Comparison of ENCODE assay signal across 20 cellular contexts in genomic region chr19:15104003-15104402, GRCh38. TPM values are rescaled to one million over a fixed set of nuclear protein-coding genes. Genes with fewer than 3 reads are reported as not detected.
DNase-seq lines count a peak whose midpoint lies in the region; ATAC-seq and TF ChIP-seq lines count a peak whose summit lies in the region.
"Had no signal": no experiment of that assay in that cellular context is flagged by ENCODE, and none has a peak within 500 bp of the region (broad histone marks: within the 10 kb centered on the region; RNA-seq: fewer than 3 reads in every experiment).

No MANE protein-coding gene starts in this region.

- no peak for DNase-seq in CD4-positive, alpha-beta T cell
- no peak for DNase-seq in type B pancreatic cell (ENCODE audit: extremely low spot score, unreplicated experiment)
- no peak for DNase-seq in stimulated activated CD4-positive, alpha-beta T cell treated with anti-CD3 and anti-CD28 coated beads, Interleukin-12 subunit alpha, Interleukin-12 subunit beta, amount 100 ng/mL, for 4 hours
- DNase-seq in transverse colon = no peak
- no peak for DNase-seq in natural killer cell treated with Interleukin-12 subunit alpha and Interleukin-12 subunit beta and Interleukin-15 and Interleukin-18, amount 100 ng/mL, for 72 hours (ENCODE audit: low spot score)
- DNase-seq: BE2C; C1 segment of cervical spinal cord; Caco-2; Calu3; CD4-positive, CD25-positive, alpha-beta regulatory T cell; CD8-positive, alpha-beta T cell; DMS79 treated with DMSO at 0.1 percent for 48 hours; GF-D8 had no signal

- WGBS in transverse colon (ENCODE audit: low coverage in 1 of 2), 2 donors = 70% methylated on average over 1 of the region's 1 CpG; no CpG with 5 or more reads in 1 of the 2 donors

- CTCF ChIA-PET in CD4-positive, alpha-beta T cell (lab: Charles Lee) = no interaction called here
- CTCF ChIA-PET in HEK293 (lab: Yijun Ruan, JAX) = no interaction called here

- H3K27ac Mint-ChIP-seq in CD4-positive, alpha-beta T cell = no peak overlapping the region
- H3K27ac Mint-ChIP-seq in nephron (no peak overlapping the region), type B pancreatic cell (peak overlapping the region; percentile 17)
- no peak overlapping the region for H3K27ac Mint-ChIP-seq in natural killer cell treated with Interleukin-12 subunit alpha and Interleukin-12 subunit beta and Interleukin-15 and Interleukin-18, amount 100 ng/mL, for 72 hours
- H3K27ac Mint-ChIP-seq: CD14-positive monocyte; CD4-positive, CD25-positive, alpha-beta regulatory T cell; CD8-positive, alpha-beta T cell had no signal

- peaks cover 22% of the 10 kb centered on the region for H3K9me3 ChIP-seq in CD4-positive, alpha-beta T cell (ENCODE audit: control insufficient read depth, low read length)
- H3K9me3 ChIP-seq in HEK293 (ENCODE audit: control insufficient read depth, insufficient read depth, low read depth, low read length) = no peaks in the 10 kb centered on the region; the same call in 1 of the 2 replicates
- peaks cover 0 to 8% of the 10 kb centered on the region in 2 donors for H3K9me3 ChIP-seq in transverse colon

- no peak for TF ChIP-seq CTCF in CD4-positive, alpha-beta T cell (IDR thresholded peaks at IDR 0.05)
- no peak for TF ChIP-seq CTCF in HEK293 (tag by site-specific recombination; IDR thresholded peaks at IDR 0.05)
- TF ChIP-seq CTCF in nephron (IDR thresholded peaks at IDR 0.05; ENCODE audit: unreplicated experiment in 3 of 3) = no peak
- no peak for TF ChIP-seq CTCF in type B pancreatic cell (conservative IDR thresholded peaks at IDR 0.05)
- no peak for TF ChIP-seq CTCF in transverse colon (IDR thresholded peaks at IDR 0.05)

- H3K36me3 Mint-ChIP-seq in CD4-positive, alpha-beta T cell (ENCODE audit: low read depth) = peaks cover 3% of the 10 kb centered on the region
- H3K36me3 Mint-ChIP-seq in nephron (ENCODE audit: low read depth) = peaks cover 8% of the 10 kb centered on the region
- H3K36me3 Mint-ChIP-seq in type B pancreatic cell = no peaks in the 10 kb centered on the region
- peaks cover 16% of the 10 kb centered on the region for H3K36me3 Mint-ChIP-seq in natural killer cell treated with Interleukin-12 subunit alpha and Interleukin-12 subunit beta and Interleukin-15 and Interleukin-18, amount 100 ng/mL, for 72 hours
- H3K36me3 Mint-ChIP-seq: CD8-positive, alpha-beta T cell had no signal

- no peak overlapping the region for H3K27ac ChIP-seq in CD4-positive, alpha-beta T cell (ENCODE audit: low read depth, low read length)
- no peak overlapping the region for H3K27ac ChIP-seq in HEK293 (ENCODE audit: extremely low read depth, low read depth, low read length)
- H3K27ac ChIP-seq in transverse colon = no peak overlapping the region
- H3K27ac ChIP-seq: 22Rv1, A549, BLaER1 had no signal

- ATAC-seq in CD4-positive, alpha-beta T cell (ENCODE audit: poor library complexity) = no peak
- ATAC-seq in natural killer cell treated with Interleukin-12 subunit alpha and Interleukin-12 subunit beta and Interleukin-15 and Interleukin-18, amount 100 ng/mL, for 72 hours = no peak
- ATAC-seq: A549; CD8-positive, alpha-beta T cell had no signal

- intact Hi-C loops in CD4-positive, alpha-beta T cell (cut with DNase I, micrococcal nuclease) = no loop called here
- intact Hi-C loops in transverse colon (cut with DNase I; ENCODE audit: low total_unique reads) = no loop called here

- peaks cover 8% of the 10 kb centered on the region for H3K9me3 Mint-ChIP-seq in CD4-positive, alpha-beta T cell
- H3K9me3 Mint-ChIP-seq in nephron = peaks cover 26% of the 10 kb centered on the region
- H3K9me3 Mint-ChIP-seq in type B pancreatic cell = peaks cover 13% of the 10 kb centered on the region
- peaks cover 10% of the 10 kb centered on the region for H3K9me3 Mint-ChIP-seq in natural killer cell treated with Interleukin-12 subunit alpha and Interleukin-12 subunit beta and Interleukin-15 and Interleukin-18, amount 100 ng/mL, for 72 hours

- H3K27me3 ChIP-seq in CD4-positive, alpha-beta T cell (ENCODE audit: control insufficient read depth, insufficient read depth, low read length) = peaks cover 10% of the 10 kb centered on the region
- H3K27me3 ChIP-seq in transverse colon = peaks cover 26% of the 10 kb centered on the region
- H3K27me3 ChIP-seq: BLaER1 had no signal

- no peak overlapping the region for H3K4me3 ChIP-seq in HEK293 (ENCODE audit: low read depth, low read length)
- H3K4me3 ChIP-seq in transverse colon = no peak overlapping the region
- H3K4me3 ChIP-seq: A549, BLaER1 had no signal

- peaks cover 18% of the 10 kb centered on the region for H3K27me3 Mint-ChIP-seq in CD4-positive, alpha-beta T cell
- H3K27me3 Mint-ChIP-seq in nephron (ENCODE audit: low read depth) (peaks cover 10% of the 10 kb centered on the region), type B pancreatic cell (peaks cover 2% of the 10 kb centered on the region)
- H3K27me3 Mint-ChIP-seq in natural killer cell treated with Interleukin-12 subunit alpha and Interleukin-12 subunit beta and Interleukin-15 and Interleukin-18, amount 100 ng/mL, for 72 hours = peaks cover 23 to 32% of the 10 kb centered on the region in 2 donors

- no peak for TF ChIP-seq EP300 in transverse colon (IDR thresholded peaks at IDR 0.05; ENCODE audit: low read depth)

- POLR2A ChIA-PET in CD4-positive, alpha-beta T cell (lab: Charles Lee) = no interaction called here
- POLR2A ChIA-PET in HEK293 (lab: Yijun Ruan, JAX) = no interaction called here

- no peaks in the 10 kb centered on the region for H3K36me3 ChIP-seq in HEK293 (ENCODE audit: control insufficient read depth in 2 of 2, insufficient read depth in 1 of 2, low read length in 2 of 2)
- no peaks in the 10 kb centered on the region for H3K36me3 ChIP-seq in transverse colon
- H3K36me3 ChIP-seq: BE2C, BLaER1 had no signal

- TF ChIP-seq POLR2A in transverse colon (IDR thresholded peaks at IDR 0.05) = no peak

- in situ Hi-C loops in transverse colon (cut with MboI; ENCODE audit: low pct_ligation_motif_present in 1 of 4, low pct_unique_long_range_greater_than_20kb in 1 of 4, low sequenced_read_pairs in 3 of 4) = loop anchor here in 3 of 4 donors (5.0 kb wide), 1 partner anchor 48 kb away; no protein-coding TSS in a partner anchor

- peaks cover 17% of the 10 kb centered on the region for H3K4me1 Mint-ChIP-seq in CD4-positive, alpha-beta T cell (ENCODE audit: low read depth)
- H3K4me1 Mint-ChIP-seq in nephron (peaks cover 10% of the 10 kb centered on the region), type B pancreatic cell (ENCODE audit: unreplicated experiment) (peaks cover 15% of the 10 kb centered on the region)
- peaks cover 0 to 17% of the 10 kb centered on the region in 2 donors for H3K4me1 Mint-ChIP-seq in natural killer cell treated with Interleukin-12 subunit alpha and Interleukin-12 subunit beta and Interleukin-15 and Interleukin-18, amount 100 ng/mL, for 72 hours (ENCODE audit: low read depth in 2 of 2)

- peak overlapping the region; percentile 2 for H3K4me3 Mint-ChIP-seq in CD4-positive, alpha-beta T cell
- H3K4me3 Mint-ChIP-seq in nephron = peak overlapping the region; percentile 62 to 77 (median 73)
- no peak overlapping the region for H3K4me3 Mint-ChIP-seq in type B pancreatic cell
- no peak overlapping the region for H3K4me3 Mint-ChIP-seq in natural killer cell treated with Interleukin-12 subunit alpha and Interleukin-12 subunit beta and Interleukin-15 and Interleukin-18, amount 100 ng/mL, for 72 hours
- H3K4me3 Mint-ChIP-seq: CD14-positive monocyte; CD4-positive, CD25-positive, alpha-beta regulatory T cell; CD8-positive, alpha-beta T cell had no signal

- H3K4me1 ChIP-seq in HEK293 (ENCODE audit: control insufficient read depth, insufficient read depth, low read length) (no peaks in the 10 kb centered on the region; the same call in 1 of the 2 replicates), transverse colon (peaks cover 0 to 23% (median 0%) of the 10 kb centered on the region in 4 donors)
- H3K4me1 ChIP-seq: BE2C had no signal

TF ChIP-seq in HEK293, 187 proteins besides CTCF, POLR2A, EP300 and RAD21:
- TF ChIP-seq ZBTB1 (tag by site-specific recombination; IDR thresholded peaks at IDR 0.05) = no peak
- TF ChIP-seq ZNF558 (tag by site-specific recombination; IDR thresholded peaks at IDR 0.05) = peak; percentile 100
- TF ChIP-seq, protein P1, sequence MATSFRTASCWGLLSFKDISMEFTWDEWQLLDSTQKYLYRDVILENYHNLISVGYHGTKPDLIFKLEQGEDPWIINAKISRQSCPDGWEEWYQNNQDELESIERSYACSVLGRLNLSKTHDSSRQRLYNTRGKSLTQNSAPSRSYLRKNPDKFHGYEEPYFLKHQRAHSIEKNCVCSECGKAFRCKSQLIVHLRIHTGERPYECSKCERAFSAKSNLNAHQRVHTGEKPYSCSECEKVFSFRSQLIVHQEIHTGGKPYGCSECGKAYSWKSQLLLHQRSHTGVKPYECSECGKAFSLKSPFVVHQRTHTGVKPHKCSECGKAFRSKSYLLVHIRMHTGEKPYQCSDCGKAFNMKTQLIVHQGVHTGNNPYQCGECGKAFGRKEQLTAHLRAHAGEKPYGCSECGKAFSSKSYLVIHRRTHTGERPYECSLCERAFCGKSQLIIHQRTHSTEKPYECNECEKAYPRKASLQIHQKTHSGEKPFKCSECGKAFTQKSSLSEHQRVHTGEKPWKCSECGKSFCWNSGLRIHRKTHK (tag by site-specific recombination; IDR thresholded peaks at IDR 0.05) = no peak
- no peak for TF ChIP-seq PBX3 (CRISPR knock-in tag; IDR thresholded peaks at IDR 0.05)
TF ChIP-seq in HEK293: peak in this region for 1.

RNA-seq across cellular contexts. Expression of gene SYDE1, which starts 3.2 kb away (rescaled TPM):
- total RNA-seq in CD4-positive, alpha-beta T cell = under 1 TPM in 1 of 2 experiments, not detected in 1; 0.22 TPM
- total RNA-seq in type B pancreatic cell (ENCODE audit: low replicate concordance) (7.3 and 23.7 TPM in 2 replicates), transverse colon (10 to 100 TPM in 3 of 4 donors, 1 to 10 TPM in 1; 6.7 to 20.9 (median 12.3) TPM)
- not detected for total RNA-seq in natural killer cell treated with Interleukin-12 subunit alpha and Interleukin-12 subunit beta and Interleukin-15 and Interleukin-18, amount 100 ng/mL, for 72 hours
- total RNA-seq: CD4-positive, CD25-positive, alpha-beta regulatory T cell; CD8-positive, alpha-beta T cell had no signal

RNA-seq across cellular contexts. Expression of gene OR1I1, which starts 22.0 kb away (rescaled TPM):
- total RNA-seq in CD4-positive, alpha-beta T cell = not detected
- total RNA-seq in type B pancreatic cell (ENCODE audit: low replicate concordance) (not detected in 2 replicates), transverse colon (not detected)
- not detected for total RNA-seq in natural killer cell treated with Interleukin-12 subunit alpha and Interleukin-12 subunit beta and Interleukin-15 and Interleukin-18, amount 100 ng/mL, for 72 hours
- total RNA-seq: A172; Caco-2; Calu3; CD4-positive, CD25-positive, alpha-beta regulatory T cell; CD8-positive, alpha-beta T cell had no signal

RNA-seq across cellular contexts. Expression of gene CASP14, which starts 54.7 kb away (rescaled TPM):
- total RNA-seq in CD4-positive, alpha-beta T cell = not detected
- total RNA-seq in type B pancreatic cell (ENCODE audit: low replicate concordance) = not detected in 2 replicates
- not detected for total RNA-seq in transverse colon
- not detected for total RNA-seq in natural killer cell treated with Interleukin-12 subunit alpha and Interleukin-12 subunit beta and Interleukin-15 and Interleukin-18, amount 100 ng/mL, for 72 hours
- total RNA-seq: A172; Caco-2; Calu3; CD4-positive, CD25-positive, alpha-beta regulatory T cell; CD8-positive, alpha-beta T cell had no signal

Comparison
In these comparisons a context has a peak if more than half of its experiments do, and no peak if none do; other contexts are left out.
1. H3K4me3 Mint-ChIP-seq: peak in CD4-positive, alpha-beta T cell (single experiment) and nephron (3 of 3); none in type B pancreatic cell (single experiment) and natural killer cell treated with Interleukin-12 subunit alpha and Interleukin-12 subunit beta and Interleukin-15 and Interleukin-18, amount 100 ng/mL, for 72 hours (single experiment).